12 cellular contexts compared by ENCODE assay signal in genomic region chrX:155068165-155068564, GRCh38. TPM values are rescaled to one million over a fixed set of nuclear protein-coding genes. Genes with fewer than 3 reads are reported as not detected.
DNase-seq lines count a peak whose midpoint lies in the region; ATAC-seq and TF ChIP-seq lines count a peak whose summit lies in the region.
"Had no signal": no experiment of that assay in that cellular context is flagged by ENCODE, and none has a peak within 500 bp of the region (broad histone marks: within the 10 kb centered on the region; RNA-seq: fewer than 3 reads in every experiment).

No MANE protein-coding gene starts in this region.

- no peaks in the 10 kb centered on the region for H3K9me3 Mint-ChIP-seq in T-helper 2 cell treated with Interferon-gamma antibody and Interleukin-4, amounts not matched to agents 5 μg/mL and 100 μg/mL, for 36 hours
- no peaks in the 10 kb centered on the region for H3K9me3 Mint-ChIP-seq in stimulated activated naive B cell treated with anti-CD40 and anti-IgM and Interleukin-4, amounts not matched to agents 10 μg/mL and 1 μg/mL and 100 μg/mL, for 72 hours
- H3K9me3 Mint-ChIP-seq: activated T-cell treated with anti-CD3 and anti-CD28 coated beads, Interleukin-2, amount 50 U/mL, for 4 hours had no signal

- H3K9me3 ChIP-seq in RWPE2 (ENCODE audit: severe bottlenecking) = no peaks in the 10 kb centered on the region

- POLR2A ChIA-PET in HEK293T (lab: Yijun Ruan, JAX) = no interaction called here

- peak overlapping the region; percentile 50 for H3K4me3 Mint-ChIP-seq in T-helper 2 cell treated with Interferon-gamma antibody and Interleukin-4, amounts not matched to agents 5 μg/mL and 100 μg/mL, for 36 hours
- peak overlapping the region in 1 of 2 donors; percentile 30 for H3K4me3 Mint-ChIP-seq in stimulated activated naive B cell treated with anti-CD40 and anti-IgM and Interleukin-4, amounts not matched to agents 10 μg/mL and 1 μg/mL and 100 μg/mL, for 72 hours
- H3K4me3 Mint-ChIP-seq: activated T-cell treated with anti-CD3 and anti-CD28 coated beads, Interleukin-2, amount 50 U/mL, for 4 hours had no signal

- H3K4me1 Mint-ChIP-seq in T-helper 2 cell treated with Interferon-gamma antibody and Interleukin-4, amounts not matched to agents 5 μg/mL and 100 μg/mL, for 36 hours (ENCODE audit: low read depth) = peaks cover 32% of the 10 kb centered on the region
- peaks cover 7 to 16% of the 10 kb centered on the region in 2 donors for H3K4me1 Mint-ChIP-seq in stimulated activated naive B cell treated with anti-CD40 and anti-IgM and Interleukin-4, amounts not matched to agents 10 μg/mL and 1 μg/mL and 100 μg/mL, for 72 hours

- H3K4me3 ChIP-seq in RWPE2 (ENCODE audit: severe bottlenecking) (no peak overlapping the region), epithelial cell of proximal tubule (ENCODE audit: low read depth, low read length) (no peak overlapping the region)
- H3K4me3 ChIP-seq: SK-N-MC had no signal

- H3K36me3 ChIP-seq in RWPE2 (ENCODE audit: low read depth) = peaks cover 4% of the 10 kb centered on the region

- no peak for DNase-seq in T-helper 2 cell treated with Interferon-gamma antibody and Interleukin-4, amounts not matched to agents 5 μg/mL and 100 μg/mL, for 36 hours (ENCODE audit: low spot score)
- DNase-seq in T-helper 2 cell (no peak), RWPE2 (ENCODE audit: low spot score) (no peak), epithelial cell of proximal tubule (ENCODE audit: low read depth) (peak; percentile 26), NCI-H748 treated with DMSO at 0.1 percent for 48 hours (lab: John Stamatoyannopoulos, UW) (no peak), HEK293T (ENCODE audit: extremely low spot score) (no peak)
- DNase-seq in stimulated activated naive CD8-positive, alpha-beta T cell treated with anti-CD3 and anti-CD28 coated beads, Interleukin-15, Interleukin-2, amounts not matched to agents 100 U/mL and 50 U/mL, for 24 hours = peak; percentile 4
- DNase-seq in stimulated activated naive B cell treated with anti-CD40 and anti-IgM and Interleukin-4, amounts not matched to agents 10 μg/mL and 1 μg/mL and 100 μg/mL, for 72 hours = no peak
- DNase-seq: activated T-cell treated with anti-CD3 and anti-CD28 coated beads, Interleukin-2, amount 50 U/mL, for 4 hours; effector CD4-positive, alpha-beta T cell; left cardiac atrium had no signal

- CTCF ChIA-PET in HEK293T (lab: Yijun Ruan, JAX) = no interaction called here

- no peak overlapping the region for H3K27ac ChIP-seq in RWPE2 (ENCODE audit: poor library complexity, severe bottlenecking)
- H3K27ac ChIP-seq: SK-N-MC had no signal

- H3K27me3 ChIP-seq in RWPE2 (ENCODE audit: insufficient read depth, poor library complexity, severe bottlenecking) = no peaks in the 10 kb centered on the region

- H3K27ac Mint-ChIP-seq in T-helper 2 cell treated with Interferon-gamma antibody and Interleukin-4, amounts not matched to agents 5 μg/mL and 100 μg/mL, for 36 hours = peak overlapping the region; percentile 49
- no peak overlapping the region for H3K27ac Mint-ChIP-seq in stimulated activated naive B cell treated with anti-CD40 and anti-IgM and Interleukin-4, amounts not matched to agents 10 μg/mL and 1 μg/mL and 100 μg/mL, for 72 hours

- TF ChIP-seq CTCF in RWPE2 (IDR thresholded peaks at IDR 0.05; ENCODE audit: poor library complexity, severe bottlenecking) (no peak), epithelial cell of proximal tubule (conservative IDR thresholded peaks at IDR 0.05; ENCODE audit: low read depth, low read length) (no peak)

- peaks cover 29% of the 10 kb centered on the region for H3K4me1 ChIP-seq in RWPE2 (ENCODE audit: insufficient read depth, poor library complexity, severe bottlenecking)

- no peaks in the 10 kb centered on the region for H3K27me3 Mint-ChIP-seq in T-helper 2 cell treated with Interferon-gamma antibody and Interleukin-4, amounts not matched to agents 5 μg/mL and 100 μg/mL, for 36 hours (ENCODE audit: low read depth)
- H3K27me3 Mint-ChIP-seq in stimulated activated naive B cell treated with anti-CD40 and anti-IgM and Interleukin-4, amounts not matched to agents 10 μg/mL and 1 μg/mL and 100 μg/mL, for 72 hours = no peaks in the 10 kb centered on the region

- H3K36me3 Mint-ChIP-seq in T-helper 2 cell treated with Interferon-gamma antibody and Interleukin-4, amounts not matched to agents 5 μg/mL and 100 μg/mL, for 36 hours (ENCODE audit: low read depth) = peaks cover 6% of the 10 kb centered on the region
- peaks cover 0 to 4% of the 10 kb centered on the region in 2 donors for H3K36me3 Mint-ChIP-seq in stimulated activated naive B cell treated with anti-CD40 and anti-IgM and Interleukin-4, amounts not matched to agents 10 μg/mL and 1 μg/mL and 100 μg/mL, for 72 hours

- peak; percentile 35; the same call in 2 of the 3 replicates for ATAC-seq in RWPE2 (ENCODE audit: low read depth)
- no peak for ATAC-seq in stimulated activated naive CD8-positive, alpha-beta T cell treated with anti-CD3 and anti-CD28 coated beads, Interleukin-15, Interleukin-2, amounts not matched to agents 100 U/mL and 50 U/mL, for 24 hours
- ATAC-seq in stimulated activated naive B cell treated with anti-CD40 and anti-IgM and Interleukin-4, amounts not matched to agents 10 μg/mL and 1 μg/mL and 100 μg/mL, for 72 hours (replicated peaks) = no peak
- ATAC-seq: activated T-cell treated with anti-CD3 and anti-CD28 coated beads, Interleukin-2, amount 50 U/mL, for 4 hours had no signal

TF ChIP-seq in HEK293T, 16 proteins besides CTCF, POLR2A, EP300 and RAD21:
- TF ChIP-seq L3MBTL2 (conservative IDR thresholded peaks at IDR 0.05) (no peak), SP1 (IDR thresholded peaks at IDR 0.05) (no peak), LEF1 (IDR thresholded peaks at IDR 0.05; ENCODE audit: borderline replicate concordance) (no peak), SUZ12 (IDR thresholded peaks at IDR 0.05) (no peak)

RNA-seq across cellular contexts. Expression of gene CMC4, which starts 2.8 kb away (rescaled TPM):
- total RNA-seq in epithelial cell of proximal tubule = 10.9 and 14.4 TPM in 2 replicates

RNA-seq across cellular contexts. Expression of gene MTCP1, which starts 2.8 kb away (rescaled TPM):
- 0.29 and 2.0 TPM in 2 replicates for total RNA-seq in epithelial cell of proximal tubule

RNA-seq across cellular contexts. Expression of gene BRCC3, which starts 3.1 kb away (rescaled TPM):
- total RNA-seq in epithelial cell of proximal tubule = 9.1 and 16.3 TPM in 2 replicates

RNA-seq across cellular contexts. Expression of gene FUNDC2, which starts 41.5 kb away (rescaled TPM):
- 41.6 and 68.8 TPM in 2 replicates for total RNA-seq in epithelial cell of proximal tubule

RNA-seq across cellular contexts. Expression of gene F8, which starts 45.6 kb away (rescaled TPM):
- 0.22 and 2.5 TPM in 2 replicates for total RNA-seq in epithelial cell of proximal tubule

Comparison
In these comparisons a context has a peak if more than half of its experiments do, and no peak if none do; other contexts are left out.
1. DNase-seq: peak in epithelial cell of proximal tubule (single experiment) and stimulated activated naive CD8-positive, alpha-beta T cell treated with anti-CD3 and anti-CD28 coated beads, Interleukin-15, Interleukin-2, amounts not matched to agents 100 U/mL and 50 U/mL, for 24 hours (single experiment); none in T-helper 2 cell treated with Interferon-gamma antibody and Interleukin-4, amounts not matched to agents 5 μg/mL and 100 μg/mL, for 36 hours (single experiment), T-helper 2 cell (0 of 5), RWPE2 (single experiment), stimulated activated naive B cell treated with anti-CD40 and anti-IgM and Interleukin-4, amounts not matched to agents 10 μg/mL and 1 μg/mL and 100 μg/mL, for 72 hours (single experiment), NCI-H748 treated with DMSO at 0.1 percent for 48 hours (single experiment) and HEK293T (single experiment).